ENCODE assay signal across 22 cellular contexts in genomic region chr6:161802231-161802630, GRCh38.
DNase-seq lines count a peak whose midpoint lies in the region; ATAC-seq, FAIRE-seq and TF ChIP-seq lines count a peak whose summit lies in the region.
"Had no signal": no experiment of that assay in that cellular context is flagged by ENCODE, and none has a peak within 500 bp of the region (broad histone marks: within the 10 kb centered on the region; RNA-seq: fewer than 3 reads in every experiment).

No MANE protein-coding gene starts in this region.

- H3K27ac ChIP-seq in HEK293 (ENCODE audit: extremely low read depth, low read depth, low read length), result no peak overlapping the region
- H3K27ac ChIP-seq in kidney (ENCODE audit: low read depth in 2 of 2, low read length in 2 of 2), result no peak overlapping the region
- H3K27ac ChIP-seq: A549; BLaER1 treated with 17β-estradiol and CSF1 and Interleukin-3, amounts not matched to agents 10 nM and 100 nM; C4-2B had no signal

- intact Hi-C loops in kidney (cut with DNase I), result no loop called here

- no peak for ATAC-seq in HG02623 (IDR thresholded peaks at IDR 0.05; ENCODE audit: unreplicated experiment)
- ATAC-seq: A549; CD8-positive, alpha-beta T cell had no signal

- H3K36me3 ChIP-seq in HEK293 (ENCODE audit: control insufficient read depth in 2 of 2, insufficient read depth in 1 of 2, low read length in 2 of 2) (no peaks in the 10 kb centered on the region), kidney (ENCODE audit: control insufficient read depth in 1 of 2, insufficient read depth in 2 of 2, low read length in 2 of 2) (no peaks in the 10 kb centered on the region), HAP-1 (replicated peaks) (no peaks in the 10 kb centered on the region)
- H3K36me3 ChIP-seq: BLaER1 treated with 17β-estradiol and CSF1 and Interleukin-3, amounts not matched to agents 10 nM and 100 nM had no signal

- H3K4me3 Mint-ChIP-seq in endothelial cell (ENCODE audit: unreplicated experiment) (no peak overlapping the region), nephron progenitor cell (no peak overlapping the region)
- H3K4me3 Mint-ChIP-seq: B cell; CD4-positive, alpha-beta T cell; CD8-positive, alpha-beta T cell had no signal

- no peak for DNase-seq in endothelial cell (ENCODE audit: low spot score)
- DNase-seq in kidney, result peak; percentile 37
- DNase-seq in nephron progenitor cell, result no peak
- no peak for DNase-seq in HAP-1 (ENCODE audit: low spot score in 2 of 2)
- DNase-seq in 8988T, result no peak
- no peak for DNase-seq in ecto neural progenitor cell (ENCODE audit: low spot score)
- DNase-seq: AML-193; Caco-2; Calu3; CD4-positive, alpha-beta T cell; CD8-positive, alpha-beta T cell; DMS79 treated with DMSO at 0.1 percent for 48 hours; GF-D8 had no signal

- no peak overlapping the region for H3K9ac ChIP-seq in kidney (ENCODE audit: low read length in 2 of 2)
- H3K9ac ChIP-seq: BLaER1 treated with 17β-estradiol and CSF1 and Interleukin-3, amounts not matched to agents 10 nM and 100 nM had no signal

- H3K4me1 ChIP-seq in HEK293 (ENCODE audit: control insufficient read depth, insufficient read depth, low read length), result no peaks in the 10 kb centered on the region
- no peaks in the 10 kb centered on the region for H3K4me1 ChIP-seq in kidney (ENCODE audit: control insufficient read depth in 1 of 2, insufficient read depth in 1 of 2, low read depth in 1 of 2, low read length in 2 of 2)
- H3K4me1 ChIP-seq in HAP-1, result no peaks in the 10 kb centered on the region
- H3K4me1 ChIP-seq: A549; BLaER1 treated with 17β-estradiol and CSF1 and Interleukin-3, amounts not matched to agents 10 nM and 100 nM; Caco-2 had no signal

- CTCF ChIA-PET in HEK293 (lab: Yijun Ruan, JAX), result no interaction called here

- H3K9me3 ChIP-seq in HEK293 (ENCODE audit: control insufficient read depth, insufficient read depth, low read depth, low read length), result no peaks in the 10 kb centered on the region
- H3K9me3 ChIP-seq in kidney (ENCODE audit: control insufficient read depth in 1 of 2, low read length in 2 of 2), result no peaks in the 10 kb centered on the region
- H3K9me3 ChIP-seq in HAP-1, result no peaks in the 10 kb centered on the region
- H3K9me3 ChIP-seq: A549, Caco-2 had no signal

- no peaks in the 10 kb centered on the region for H3K27me3 ChIP-seq in HAP-1 (ENCODE audit: low read depth)
- H3K27me3 ChIP-seq: BLaER1 treated with 17β-estradiol and CSF1 and Interleukin-3, amounts not matched to agents 10 nM and 100 nM had no signal

- in situ Hi-C loops in HAP-1 (cut with MboI; ENCODE audit: low sequenced_read_pairs), result no loop called here

- H3K4me1 Mint-ChIP-seq in endothelial cell (ENCODE audit: unreplicated experiment) (no peaks in the 10 kb centered on the region), nephron progenitor cell (no peaks in the 10 kb centered on the region)
- H3K4me1 Mint-ChIP-seq: B cell had no signal

- no peak for TF ChIP-seq CTCF in HEK293 (tag by site-specific recombination; IDR thresholded peaks at IDR 0.05)
- no peak for TF ChIP-seq CTCF in endothelial cell (IDR thresholded peaks at IDR 0.05; ENCODE audit: unreplicated experiment)
- TF ChIP-seq CTCF in kidney (IDR thresholded peaks at IDR 0.05; ENCODE audit: borderline replicate concordance, extremely low read depth, insufficient read depth), result no peak
- TF ChIP-seq CTCF in nephron progenitor cell (IDR thresholded peaks at IDR 0.05), result no peak

- peaks cover 4% of the 10 kb centered on the region for H3K27me3 Mint-ChIP-seq in endothelial cell (ENCODE audit: unreplicated experiment)
- peaks cover 12% of the 10 kb centered on the region for H3K27me3 Mint-ChIP-seq in nephron progenitor cell (ENCODE audit: low read depth, poor library complexity)
- H3K27me3 Mint-ChIP-seq: B cell; CD4-positive, alpha-beta T cell had no signal

- no peak for FAIRE-seq in kidney (lab: Jason Lieb, UNC)
- FAIRE-seq: A549, D721Med, G401.6, GM12891 had no signal

- H3K27ac Mint-ChIP-seq in endothelial cell (ENCODE audit: unreplicated experiment) (peak overlapping the region; percentile 55), nephron progenitor cell (peak overlapping the region; percentile 12)
- H3K27ac Mint-ChIP-seq: B cell; CD4-positive, alpha-beta T cell; CD8-positive, alpha-beta T cell had no signal

- H3K4me3 ChIP-seq in HEK293 (ENCODE audit: low read depth, low read length), result no peak overlapping the region
- H3K4me3 ChIP-seq in kidney (ENCODE audit: low read length in 2 of 2), result no peak overlapping the region
- H3K4me3 ChIP-seq in HAP-1, result no peak overlapping the region
- H3K4me3 ChIP-seq: A549; BLaER1 treated with 17β-estradiol and CSF1 and Interleukin-3, amounts not matched to agents 10 nM and 100 nM had no signal

- H3K36me3 Mint-ChIP-seq in endothelial cell (ENCODE audit: low read depth, unreplicated experiment) (no peaks in the 10 kb centered on the region), nephron progenitor cell (ENCODE audit: low read depth) (no peaks in the 10 kb centered on the region)
- H3K36me3 Mint-ChIP-seq: CD8-positive, alpha-beta T cell had no signal

- H3K9me3 Mint-ChIP-seq in endothelial cell (ENCODE audit: unreplicated experiment) (no peaks in the 10 kb centered on the region), nephron progenitor cell (no peaks in the 10 kb centered on the region)
- H3K9me3 Mint-ChIP-seq: CD4-positive, alpha-beta T cell; CD8-positive, alpha-beta T cell had no signal

- POLR2A ChIA-PET in HEK293 (lab: Yijun Ruan, JAX), result no interaction called here

TF ChIP-seq in HEK293, 187 proteins besides CTCF, POLR2A, EP300 and RAD21:
- TF ChIP-seq EGR2 (tag by site-specific recombination; IDR thresholded peaks at IDR 0.05; ENCODE audit: low read depth), result peak; percentile 85
- no peak for TF ChIP-seq REST (tag by site-specific recombination; IDR thresholded peaks at IDR 0.05)
- TF ChIP-seq GLI2 (tag by site-specific recombination; IDR thresholded peaks at IDR 0.05; ENCODE audit: borderline replicate concordance, low read depth), result no peak
- TF ChIP-seq ZNF785 (tag by site-specific recombination; IDR thresholded peaks at IDR 0.05), result no peak
- TF ChIP-seq ZFHX2 (tag by site-specific recombination; conservative IDR thresholded peaks at IDR 0.05), result 0 out of 2 replicates have a peak, but pooled peaks have one; percentile 15
